In genomic region chr1:26225033-26225831, GRCh38 we compare ENCODE assay signal across 1 cellular context.
TF ChIP-seq lines count a peak whose summit lies in the region.

No MANE protein-coding gene starts in this region.

TF ChIP-seq in HepG2, 621 proteins besides CTCF, POLR2A, EP300 and RAD21 (continued from another document):
- no peak for TF ChIP-seq ZNF280D (CRISPR knock-in tag; IDR thresholded peaks at IDR 0.05)
- peak; percentile 73; the same call in 1 of the 2 replicates for TF ChIP-seq ARNT2 (CRISPR knock-in tag; IDR thresholded peaks at IDR 0.05; ENCODE audit: low read depth)
- peak; percentile 72 for TF ChIP-seq YEATS4 (CRISPR knock-in tag; IDR thresholded peaks at IDR 0.05; ENCODE audit: borderline replicate concordance)
- TF ChIP-seq ZNF704 (CRISPR knock-in tag; IDR thresholded peaks at IDR 0.05; ENCODE audit: borderline replicate concordance), result 0 out of 2 replicates have a peak, but pooled peaks have one; percentile 32
- peak; percentile 87; the same call in 1 of the 2 replicates for TF ChIP-seq HOXA7 (CRISPR knock-in tag; IDR thresholded peaks at IDR 0.05)
- no peak for TF ChIP-seq ZSCAN25 (CRISPR knock-in tag; IDR thresholded peaks at IDR 0.05)
- no peak for TF ChIP-seq ZNF567 (CRISPR knock-in tag; IDR thresholded peaks at IDR 0.05; ENCODE audit: borderline replicate concordance)
- TF ChIP-seq ZNF720 (CRISPR knock-in tag; IDR thresholded peaks at IDR 0.05), result no peak
